Comparison of ENCODE assay signal across 1 cellular context in the genomic region with DNA sequence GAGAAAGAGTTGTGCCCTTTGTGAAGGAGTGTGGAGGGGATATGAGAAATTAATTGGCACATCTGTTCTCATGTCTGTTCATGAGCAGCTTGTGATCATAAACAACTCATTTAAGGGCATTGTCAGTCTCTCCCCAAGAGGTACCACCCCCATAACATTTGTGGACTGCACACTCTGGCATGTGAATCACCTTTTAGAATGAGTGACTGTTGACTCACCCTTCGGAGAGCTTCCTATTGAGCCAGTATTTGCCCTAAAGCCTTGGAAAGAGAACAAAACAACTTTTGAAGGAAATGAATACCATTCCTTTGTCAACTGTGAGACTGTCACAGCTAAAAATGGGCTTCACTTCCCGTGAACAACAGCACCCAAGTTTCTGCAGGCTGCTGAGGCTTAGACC.
TF ChIP-seq lines count a peak whose summit lies in the region.

No MANE protein-coding gene starts in this region.

TF ChIP-seq in GM12878, 131 proteins besides CTCF, POLR2A, EP300 and RAD21:
- TF ChIP-seq TCF7 (IDR thresholded peaks at IDR 0.05; ENCODE audit: borderline replicate concordance) (no peak), FOXK2 (IDR thresholded peaks at IDR 0.05) (no peak), RELA (IDR thresholded peaks at IDR 0.05; ENCODE audit: borderline replicate concordance, partially characterized antibody) (no peak)
